In genomic region chr1:183876284-183876683, GRCh38 we compare ENCODE assay signal across 17 cellular contexts.
DNase-seq lines count a peak whose midpoint lies in the region; ATAC-seq and TF ChIP-seq lines count a peak whose summit lies in the region.
"Had no signal": no experiment of that assay in that cellular context is flagged by ENCODE, and none has a peak within 500 bp of the region (broad histone marks: within the 10 kb centered on the region; RNA-seq: fewer than 3 reads in every experiment).

No MANE protein-coding gene starts in this region.

- no peak overlapping the region for H3K4me3 ChIP-seq in Loucy (ENCODE audit: low read length, poor library complexity, severe bottlenecking)
- H3K4me3 ChIP-seq in muscle layer of duodenum (ENCODE audit: low read depth in 1 of 2, low read length in 2 of 2): no peak overlapping the region
- H3K4me3 ChIP-seq in testis: no peak overlapping the region
- H3K4me3 ChIP-seq: colonic mucosa, HAP-1 had no signal

- H3K27ac ChIP-seq in muscle layer of duodenum (ENCODE audit: low read length): peak overlapping the region; percentile 83
- peak overlapping the region; percentile 93 to 95 for H3K27ac ChIP-seq in testis
- H3K27ac ChIP-seq: colonic mucosa, epithelial cell of prostate, WERI-Rb-1 had no signal

- H3K4me2 ChIP-seq in Loucy (ENCODE audit: low read depth, low read length, poor library complexity, severe bottlenecking): no peak overlapping the region

- H3K36me3 ChIP-seq in Loucy (ENCODE audit: insufficient read depth, low read length) (no peaks in the 10 kb centered on the region), muscle layer of duodenum (ENCODE audit: control insufficient read depth in 1 of 2, insufficient read depth in 2 of 2, low read length in 2 of 2) (no peaks in the 10 kb centered on the region), testis (ENCODE audit: low read depth, missing control alignments) (no peaks in the 10 kb centered on the region)
- H3K36me3 ChIP-seq: colonic mucosa, HAP-1, suprapubic skin, WERI-Rb-1 had no signal

- no peak overlapping the region for H3K9ac ChIP-seq in Loucy (ENCODE audit: low read depth, low read length, poor library complexity, severe bottlenecking)

- WGBS in testis, 2 donors: 18 to 48% methylated on average over 4 of the region's 4 CpGs

- H3K27me3 Mint-ChIP-seq in endothelial cell (ENCODE audit: unreplicated experiment): peaks cover 6% of the 10 kb centered on the region

- intact Hi-C loops in testis (cut with DNase I; ENCODE audit: low total_unique reads): no loop called here

- peaks cover 27% of the 10 kb centered on the region for H3K4me1 ChIP-seq in Loucy (ENCODE audit: insufficient read depth, low read length, poor library complexity, severe bottlenecking)
- peaks cover 23 to 39% of the 10 kb centered on the region in 2 donors for H3K4me1 ChIP-seq in muscle layer of duodenum (ENCODE audit: control insufficient read depth in 1 of 2, insufficient read depth in 2 of 2, low read length in 2 of 2)
- peaks cover 91% of the 10 kb centered on the region for H3K4me1 ChIP-seq in testis
- H3K4me1 ChIP-seq: colonic mucosa, HAP-1 had no signal

- DNase-seq in endothelial cell (ENCODE audit: low spot score) (no peak), testis (no peak)
- DNase-seq in activated CD4-positive, alpha-beta T cell treated with anti-CD3 and anti-CD28 coated beads for 4 hours: no peak
- DNase-seq: amniotic stem cell, C1 segment of cervical spinal cord, colonic mucosa, NCI-H146, NCI-H345, WERI-Rb-1 had no signal

- H3K4me1 Mint-ChIP-seq in endothelial cell (ENCODE audit: unreplicated experiment): peaks cover 79% of the 10 kb centered on the region

- no peak for TF ChIP-seq POLR2A in testis (IDR thresholded peaks at IDR 0.05)

- no peaks in the 10 kb centered on the region for H3K79me2 ChIP-seq in Loucy (ENCODE audit: insufficient read depth, low read length)

- H3K36me3 Mint-ChIP-seq in endothelial cell (ENCODE audit: low read depth, unreplicated experiment): peaks cover 21% of the 10 kb centered on the region

- no peaks in the 10 kb centered on the region for H3K9me2 ChIP-seq in Loucy (replicated peaks; ENCODE audit: low read depth, low read length)

- no peak for ATAC-seq in GM18909 (IDR thresholded peaks at IDR 0.05; ENCODE audit: poor library complexity, unreplicated experiment)
- ATAC-seq in HG03045 (IDR thresholded peaks at IDR 0.05; ENCODE audit: unreplicated experiment): no peak
- ATAC-seq in HG02571 (IDR thresholded peaks at IDR 0.05; ENCODE audit: unreplicated experiment): no peak

- TF ChIP-seq CTCF in Loucy (conservative IDR thresholded peaks at IDR 0.05; ENCODE audit: low read length) (no peak), endothelial cell (IDR thresholded peaks at IDR 0.05; ENCODE audit: unreplicated experiment) (no peak), testis (IDR thresholded peaks at IDR 0.05) (no peak)

- no peaks in the 10 kb centered on the region for H4K20me1 ChIP-seq in Loucy (ENCODE audit: insufficient read depth, low read length, poor library complexity, severe bottlenecking)

- peak overlapping the region; percentile 5 for H3K4me3 Mint-ChIP-seq in endothelial cell (ENCODE audit: unreplicated experiment)

- no peaks in the 10 kb centered on the region for H3K9me3 Mint-ChIP-seq in endothelial cell (ENCODE audit: unreplicated experiment)

- no peaks in the 10 kb centered on the region for H3F3A ChIP-seq in Loucy (ENCODE audit: low read depth)

- H3K9me3 ChIP-seq in Loucy (ENCODE audit: insufficient read depth, low read depth, low read length) (no peaks in the 10 kb centered on the region), muscle layer of duodenum (ENCODE audit: control insufficient read depth in 1 of 2, low read length in 2 of 2) (no peaks in the 10 kb centered on the region), testis (no peaks in the 10 kb centered on the region)
- H3K9me3 ChIP-seq: colonic mucosa, HAP-1, suprapubic skin had no signal

- H3K27me3 ChIP-seq in Loucy (ENCODE audit: insufficient read depth, low read length, poor library complexity, severe bottlenecking): no peaks in the 10 kb centered on the region
- H3K27me3 ChIP-seq in muscle layer of duodenum (ENCODE audit: low read depth, low read length): no peaks in the 10 kb centered on the region
- H3K27me3 ChIP-seq in testis: no peaks in the 10 kb centered on the region
- H3K27me3 ChIP-seq: colonic mucosa, suprapubic skin had no signal

- 0 out of 2 replicates have a peak overlapping the region, but pooled peaks have one; percentile 3 for H2AFZ ChIP-seq in Loucy (ENCODE audit: low read length)

- peak overlapping the region; percentile 74 for H3K27ac Mint-ChIP-seq in endothelial cell (ENCODE audit: unreplicated experiment)
